ENCODE assay signal across 15 cellular contexts in the genomic region with DNA sequence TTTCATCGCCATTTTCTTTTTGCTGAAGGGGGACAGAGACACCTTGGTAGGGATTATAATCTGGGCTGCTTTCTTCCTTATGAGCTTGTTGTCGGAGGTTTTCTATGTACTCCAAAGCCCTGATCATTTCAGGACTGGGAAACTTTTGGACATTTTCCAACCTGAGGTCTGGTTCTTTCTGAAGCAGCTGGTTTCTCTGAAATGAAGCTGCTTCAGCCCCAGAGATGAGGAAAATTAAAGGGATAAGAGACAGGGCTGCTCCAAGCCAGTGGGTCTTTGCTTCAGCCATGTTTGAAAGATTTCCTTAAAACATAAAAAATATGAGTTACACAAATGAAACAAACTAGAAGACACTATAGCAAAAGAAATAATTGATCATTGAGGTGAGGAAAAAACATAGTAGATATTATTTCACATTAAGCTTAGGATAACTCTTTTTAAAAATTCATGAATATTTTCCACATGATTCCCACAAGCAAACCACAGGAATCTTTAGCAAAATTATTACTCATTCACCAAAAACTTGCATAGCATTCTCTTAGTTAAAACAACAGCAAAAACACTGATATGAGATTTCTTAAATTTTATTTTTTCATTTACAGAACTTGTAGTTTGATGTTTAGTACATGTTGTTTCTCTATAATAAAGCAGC. TPM values are rescaled to one million over a fixed set of nuclear protein-coding genes. Genes with fewer than 3 reads are reported as not detected.
DNase-seq lines count a peak whose midpoint lies in the region; ATAC-seq and TF ChIP-seq lines count a peak whose summit lies in the region.
"Had no signal": no experiment of that assay in that cellular context is flagged by ENCODE, and none has a peak within 500 bp of the region (broad histone marks: within the 10 kb centered on the region; RNA-seq: fewer than 3 reads in every experiment).

No MANE protein-coding gene starts in this region.

- H3K9me3 Mint-ChIP-seq in endothelial cell (ENCODE audit: unreplicated experiment), result no peaks in the 10 kb centered on the region

- DNase-seq in BJ (ENCODE audit: low read depth) (peak; percentile 52), NCI-H1694 (lab: John Stamatoyannopoulos, UW) (peak; percentile 26), cerebellar cortex (ENCODE audit: low spot score) (peak; percentile 44), myocyte (ENCODE audit: low read depth) (peak; percentile 91), GM20000 (ENCODE audit: low spot score) (no peak), HuH-7.5 (ENCODE audit: low spot score) (no peak), endothelial cell (ENCODE audit: low spot score) (no peak), gastrocnemius medialis (no peak)
- DNase-seq: activated CD4-positive, alpha-beta T cell treated with anti-CD3 and anti-CD28 coated beads for 48 hours; KBM-7; NCI-H2029; stomach had no signal

- TF ChIP-seq POLR2A in gastrocnemius medialis (IDR thresholded peaks at IDR 0.05), result no peak

- no peak overlapping the region for H3K4me3 Mint-ChIP-seq in endothelial cell (ENCODE audit: unreplicated experiment)

- CTCF ChIA-PET in BJ (lab: Yijun Ruan, JAX), result interaction anchor here (1.4 to 1.8 kb wide), 3 partner anchors 14 to 627 kb away, joined by 3 to 5 read pairs (median 4); no protein-coding TSS in a partner anchor

- no peaks in the 10 kb centered on the region for H3K4me1 ChIP-seq in gastrocnemius medialis
- H3K4me1 ChIP-seq: prostate gland had no signal

- no peaks in the 10 kb centered on the region for H3K9me3 ChIP-seq in gastrocnemius medialis
- H3K9me3 ChIP-seq: prostate gland, stomach had no signal

- TF ChIP-seq CTCF in BJ (IDR thresholded peaks at IDR 0.05; ENCODE audit: insufficient read depth, low read depth, low read length) (no peak), GM20000 (IDR thresholded peaks at IDR 0.05; ENCODE audit: extremely low read depth, missing control alignments) (no peak), endothelial cell (IDR thresholded peaks at IDR 0.05; ENCODE audit: unreplicated experiment) (no peak), gastrocnemius medialis (IDR thresholded peaks at IDR 0.05 in 4 of 5, conservative IDR thresholded peaks at IDR 0.05 in 1 of 5) (no peak)

- H3K27ac ChIP-seq in gastrocnemius medialis, result no peak overlapping the region
- H3K27ac ChIP-seq: epithelial cell of prostate, prostate gland, stomach had no signal

- no peaks in the 10 kb centered on the region for H3K27me3 ChIP-seq in BJ (ENCODE audit: control insufficient read depth, insufficient read depth, low read length)
- H3K27me3 ChIP-seq in gastrocnemius medialis, result no peaks in the 10 kb centered on the region
- H3K27me3 ChIP-seq: stomach had no signal

- H3K27ac Mint-ChIP-seq in endothelial cell (ENCODE audit: unreplicated experiment), result no peak overlapping the region

- ATAC-seq in gastrocnemius medialis, result no peak

- H3K36me3 Mint-ChIP-seq in endothelial cell (ENCODE audit: low read depth, unreplicated experiment), result no peaks in the 10 kb centered on the region

- H3K4me3 ChIP-seq in BJ (ENCODE audit: low read depth, low read length) (no peak overlapping the region), gastrocnemius medialis (no peak overlapping the region)
- H3K4me3 ChIP-seq: prostate gland, stomach had no signal

- no peaks in the 10 kb centered on the region for H3K27me3 Mint-ChIP-seq in endothelial cell (ENCODE audit: unreplicated experiment)

- POLR2A ChIA-PET in BJ (lab: Charles Lee), result no interaction called here

- no peaks in the 10 kb centered on the region for H3K36me3 ChIP-seq in BJ (ENCODE audit: control insufficient read depth, insufficient read depth, low read length)
- no peaks in the 10 kb centered on the region for H3K36me3 ChIP-seq in gastrocnemius medialis
- H3K36me3 ChIP-seq: prostate gland, stomach had no signal

- in situ Hi-C loops in gastrocnemius medialis (cut with MboI; ENCODE audit: low sequenced_read_pairs in 4 of 4), result no loop called here

- no peaks in the 10 kb centered on the region for H3K4me1 Mint-ChIP-seq in endothelial cell (ENCODE audit: unreplicated experiment)

- intact Hi-C loops in gastrocnemius medialis (cut with DNase I; ENCODE audit: low total_unique reads), result no loop called here

RNA-seq across cellular contexts. Expression of gene SCG2, which starts 3.0 kb away (rescaled TPM):
- 0.17 and 0.26 TPM in 2 replicates for polyA plus RNA-seq in BJ (2011; rRNA removed)
- 0.05 TPM in 1 of 2 replicates, not detected in the other for polyA minus RNA-seq in BJ (2011; rRNA and poly(A)+ RNA removed)
- 81.7 and 112 TPM in 2 replicates for total RNA-seq in myocyte
- 9.6 TPM for polyA plus RNA-seq in myocyte (2012)
- total RNA-seq in endothelial cell (ENCODE audit: unreplicated experiment), result 0.23 TPM
- not detected for total RNA-seq in gastrocnemius medialis
- total RNA-seq: T-helper 1 cell treated with Interleukin-12 subunit alpha and Interleukin-12 subunit beta and Interleukin-4 antibody, amounts not matched to agents 30 ng/mL and 1 ng/mL, for 36 hours had no signal

Comparison
In these comparisons a context has a peak if more than half of its experiments do, and no peak if none do; other contexts are left out.
1. DNase-seq: peak in BJ (single experiment), NCI-H1694 (single experiment), cerebellar cortex (single experiment) and myocyte (single experiment); none in GM20000 (single experiment), HuH-7.5 (single experiment), endothelial cell (single experiment) and gastrocnemius medialis (0 of 2).
2. RNA of gene SCG2, which starts 3.0 kb away (total RNA-seq): 81.7 to 112 TPM in myocyte; 0.23 TPM in endothelial cell (single experiment) and not detected in gastrocnemius medialis; every median in the first group is over 10 times any median in the second.